ENCODE assay signal across 10 cellular contexts in the genomic region with DNA sequence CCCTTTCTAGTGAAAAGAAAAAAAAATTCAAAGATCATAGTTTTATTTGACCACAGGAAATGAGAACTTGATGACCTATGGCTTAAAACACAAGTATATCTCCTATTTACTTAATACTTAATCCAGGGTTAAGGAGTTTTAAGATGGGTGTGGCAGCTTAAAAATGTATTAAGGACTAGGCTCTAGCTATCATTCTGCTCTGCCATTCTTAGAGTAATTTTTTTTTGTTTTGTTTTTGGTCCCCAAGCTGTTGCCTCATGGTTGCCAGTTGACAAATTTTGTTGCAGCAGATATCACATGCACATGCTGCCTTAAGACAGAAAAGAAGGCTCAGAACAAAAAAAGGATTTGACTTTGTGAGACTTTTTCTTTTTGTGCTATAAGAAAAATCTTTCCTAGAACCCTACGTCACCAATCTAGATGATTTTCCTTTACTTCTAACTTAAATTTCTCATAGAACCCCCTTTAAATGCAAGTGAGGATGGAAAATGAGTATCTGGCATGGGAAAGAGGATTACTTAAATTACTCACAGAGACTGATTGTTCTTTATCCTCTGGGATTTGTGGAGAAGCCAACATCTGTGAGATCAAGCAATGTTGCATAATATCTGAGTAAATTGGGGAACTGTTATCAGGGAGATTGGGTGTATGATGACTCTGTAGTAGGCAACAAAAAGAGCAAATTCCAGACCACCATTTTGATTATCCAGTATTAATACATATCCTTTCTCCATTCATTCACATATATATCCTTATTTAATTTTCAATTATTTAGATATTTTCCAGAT.
"Had no signal": no experiment of that assay in that cellular context is flagged by ENCODE, and none has a peak within 500 bp of the region (broad histone marks: within the 10 kb centered on the region; RNA-seq: fewer than 3 reads in every experiment).

No MANE protein-coding gene starts in this region.

- H3K27ac ChIP-seq: adrenal gland, foreskin keratinocyte, heart left ventricle had no signal

- DNase-seq: activated CD4-positive, alpha-beta T cell treated with anti-CD3 and anti-CD28 coated beads, Interleukin-2, amount 50 U/mL, for 1 hour; activated naive CD4-positive, alpha-beta T cell treated with anti-CD3 and anti-CD28 coated beads, Interleukin-2, amount 50 U/mL, for 16 hours; adrenal gland; effector memory CD8-positive, alpha-beta T cell; foreskin keratinocyte; heart left ventricle; mesenchymal stem cell; occipital lobe; stimulated activated CD4-positive, alpha-beta T cell treated with anti-CD3 and anti-CD28 coated beads, Interleukin-15, amount 100 ng/mL, for 24 hours; stimulated activated CD4-positive, alpha-beta T cell treated with anti-CD3 and anti-CD28 coated beads, Interleukin-4, amount 100 ng/mL, for 24 hours had no signal

- H3K4me3 ChIP-seq: adrenal gland, heart left ventricle had no signal

- H3K36me3 ChIP-seq: adrenal gland, heart left ventricle had no signal

- H3K27me3 ChIP-seq: adrenal gland, foreskin keratinocyte, heart left ventricle had no signal

- H3K4me1 ChIP-seq: adrenal gland, foreskin keratinocyte had no signal

- ATAC-seq: effector memory CD8-positive, alpha-beta T cell; foreskin keratinocyte had no signal
